ENCODE assay signal across 9 cellular contexts in the genomic region with DNA sequence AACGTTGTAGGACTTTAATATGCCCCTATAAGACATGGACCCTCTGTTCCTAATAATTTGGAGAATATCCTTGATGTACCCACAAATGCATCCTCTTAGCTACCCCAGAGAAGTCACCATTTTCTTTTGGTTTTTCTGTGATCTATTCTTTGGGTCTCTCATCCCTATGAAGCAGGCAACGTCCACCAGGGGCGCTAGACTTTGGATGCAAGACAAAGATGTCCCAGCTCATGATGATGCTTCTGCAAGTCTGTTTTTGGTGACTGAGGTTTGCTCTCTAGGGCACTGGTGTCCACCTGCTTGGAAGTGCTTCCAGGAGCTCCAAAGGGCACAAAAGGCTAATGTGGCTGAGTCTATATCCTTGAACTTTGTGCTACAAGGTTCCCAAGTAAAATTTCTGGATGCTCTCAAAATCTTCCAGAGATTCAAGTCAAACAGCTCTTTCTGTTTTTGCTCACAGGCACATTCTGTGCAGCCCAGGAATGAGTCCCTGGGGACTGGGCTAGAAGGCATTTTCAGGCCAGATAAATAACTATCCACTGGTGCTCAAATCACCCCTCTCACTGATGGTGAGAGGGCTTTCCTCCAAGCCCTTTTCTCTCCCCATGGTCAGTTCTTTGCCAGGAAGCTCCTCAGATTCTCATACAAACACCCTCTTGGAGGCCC.
DNase-seq lines count a peak whose midpoint lies in the region; ATAC-seq and TF ChIP-seq lines count a peak whose summit lies in the region.
"Had no signal": no experiment of that assay in that cellular context is flagged by ENCODE, and none has a peak within 500 bp of the region (broad histone marks: within the 10 kb centered on the region; RNA-seq: fewer than 3 reads in every experiment).

No MANE protein-coding gene starts in this region.

- TF ChIP-seq CTCF in stomach (IDR thresholded peaks at IDR 0.05) = peak in 2 of 7 experiments; percentile 9 to 19

- H3K36me3 Mint-ChIP-seq in activated CD4-positive, alpha-beta memory T cell treated with anti-CD3 and anti-CD28 coated beads for 36 hours = no peaks in the 10 kb centered on the region
- H3K36me3 Mint-ChIP-seq: IgD-negative memory B cell had no signal

- peaks cover 6% of the 10 kb centered on the region for H3K9me3 Mint-ChIP-seq in activated CD4-positive, alpha-beta memory T cell treated with anti-CD3 and anti-CD28 coated beads for 36 hours

- no peak overlapping the region for H3K27ac ChIP-seq in stomach

- peak; percentile 52 for ATAC-seq in HG02885 (IDR thresholded peaks at IDR 0.05; ENCODE audit: poor library complexity, unreplicated experiment)
- ATAC-seq in left ventricle myocardium superior = peak; percentile 93
- ATAC-seq in GM21825 (IDR thresholded peaks at IDR 0.05; ENCODE audit: unreplicated experiment) = no peak

- no peaks in the 10 kb centered on the region for H3K9me3 ChIP-seq in stomach

- no peaks in the 10 kb centered on the region for H3K4me1 ChIP-seq in stomach

- no peak for TF ChIP-seq EP300 in stomach (IDR thresholded peaks at IDR 0.05)

- H3K4me1 Mint-ChIP-seq in activated CD4-positive, alpha-beta memory T cell treated with anti-CD3 and anti-CD28 coated beads for 36 hours (ENCODE audit: low read depth) = no peaks in the 10 kb centered on the region
- H3K4me1 Mint-ChIP-seq: IgD-negative memory B cell had no signal

- WGBS in stomach, 5 donors = 23 to 42% (median 35%) methylated on average over 3 of the region's 3 CpGs

- CTCF ChIA-PET in activated CD4-positive, alpha-beta memory T cell treated with anti-CD3 and anti-CD28 coated beads for 36 hours (lab: Charles Lee) = interaction anchor here (0.6 to 2.7 kb wide), 6 partner anchors 8 to 258 kb away, joined by 3 to 14 read pairs (median 3); no protein-coding TSS in a partner anchor

- H3K27me3 Mint-ChIP-seq in activated CD4-positive, alpha-beta memory T cell treated with anti-CD3 and anti-CD28 coated beads for 36 hours = no peaks in the 10 kb centered on the region
- H3K27me3 Mint-ChIP-seq: IgD-negative memory B cell had no signal

- H3K27me3 ChIP-seq in stomach = no peaks in the 10 kb centered on the region

- intact Hi-C loops in activated CD4-positive, alpha-beta memory T cell treated with anti-CD3 and anti-CD28 coated beads for 36 hours (cut with micrococcal nuclease) = no loop called here
- intact Hi-C loops in left ventricle myocardium superior (cut with micrococcal nuclease) = no loop called here
- intact Hi-C loops in stomach (cut with DNase I; ENCODE audit: low total_unique reads) = no loop called here

- TF ChIP-seq POLR2A in stomach (IDR thresholded peaks at IDR 0.05) = no peak

- DNase-seq in DMS53 (lab: John Stamatoyannopoulos, UW) = peak; percentile 80
- peak; percentile 43 for DNase-seq in activated CD4-positive, alpha-beta memory T cell treated with anti-CD3 and anti-CD28 coated beads for 36 hours
- peak; percentile 55 for DNase-seq in left ventricle myocardium superior
- DNase-seq in stomach = peak; percentile 28
- DNase-seq in midbrain (lab: John Stamatoyannopoulos, UW) = no peak
- no peak for DNase-seq in activated gamma-delta T cell (lab: John Stamatoyannopoulos, UW)

- H3K36me3 ChIP-seq in stomach = no peaks in the 10 kb centered on the region

- H3K4me3 ChIP-seq in stomach = no peak overlapping the region

- POLR2A ChIA-PET in activated CD4-positive, alpha-beta memory T cell treated with anti-CD3 and anti-CD28 coated beads for 36 hours (lab: Charles Lee) = no interaction called here

- H3K27ac Mint-ChIP-seq in activated CD4-positive, alpha-beta memory T cell treated with anti-CD3 and anti-CD28 coated beads for 36 hours = no peak overlapping the region
- H3K27ac Mint-ChIP-seq: IgD-negative memory B cell had no signal

- H3K4me3 Mint-ChIP-seq in activated CD4-positive, alpha-beta memory T cell treated with anti-CD3 and anti-CD28 coated beads for 36 hours = no peak overlapping the region
- H3K4me3 Mint-ChIP-seq: IgD-negative memory B cell had no signal

Comparison
In these comparisons a context has a peak if more than half of its experiments do, and no peak if none do; other contexts are left out.
1. DNase-seq: peak in DMS53 (single experiment), activated CD4-positive, alpha-beta memory T cell treated with anti-CD3 and anti-CD28 coated beads for 36 hours (single experiment), left ventricle myocardium superior (single experiment) and stomach (single experiment); none in midbrain (single experiment) and activated gamma-delta T cell (single experiment).